In the genomic region with DNA sequence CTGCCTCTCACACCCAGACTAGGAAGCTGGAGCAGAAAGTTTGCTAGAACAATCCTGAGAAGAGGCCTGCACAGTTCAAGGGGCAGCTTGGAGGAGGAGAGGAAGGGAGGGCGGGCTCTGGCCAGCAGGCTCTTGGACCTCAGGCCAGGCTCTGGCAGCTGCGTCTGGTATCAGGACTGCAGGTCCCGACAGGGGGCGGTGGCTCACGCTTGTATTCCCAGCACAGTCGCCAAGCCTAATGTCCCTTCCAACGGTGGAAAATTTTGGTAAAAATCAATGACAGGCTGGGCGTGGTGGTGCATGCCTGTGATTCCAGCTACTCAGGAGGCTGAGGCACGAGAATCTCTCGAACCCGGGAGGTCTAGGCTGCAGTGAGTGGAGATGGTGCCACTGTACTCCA, we compare ENCODE assay signal across 14 cellular contexts. TPM values are rescaled to one million over a fixed set of nuclear protein-coding genes. Genes with fewer than 3 reads are reported as not detected.
DNase-seq lines count a peak whose midpoint lies in the region; ATAC-seq and TF ChIP-seq lines count a peak whose summit lies in the region.
"Not testable (repeated sequence)": the region's sequence is repeated elsewhere in the genome, so short reads cannot be mapped to it uniquely, and the experiment has no call there.
"Had no signal": no experiment of that assay in that cellular context is flagged by ENCODE, and none has a peak within 500 bp of the region (broad histone marks: within the 10 kb centered on the region; RNA-seq: fewer than 3 reads in every experiment).

No MANE protein-coding gene starts in this region.

- not testable (repeated sequence) for H3K36me3 ChIP-seq in GM23248 (ENCODE audit: low read depth); fibroblast of lung (ENCODE audit: control insufficient read depth, insufficient read depth, low read length); left ventricle myocardium inferior; right lobe of liver; upper lobe of left lung

- not testable (repeated sequence) for H3K79me2 ChIP-seq in GM23248 (ENCODE audit: insufficient read depth); fibroblast of lung (ENCODE audit: control insufficient read depth, insufficient read depth, low read length)

- H4K20me1 ChIP-seq in GM23248 (ENCODE audit: insufficient read depth); fibroblast of lung (ENCODE audit: control insufficient read depth, extremely low read depth, insufficient read depth, low read length): not testable (repeated sequence)

- H3K27me3 ChIP-seq in GM23248 (replicated peaks; ENCODE audit: insufficient read depth); fibroblast of lung (ENCODE audit: control insufficient read depth, insufficient read depth, low read length); left ventricle myocardium inferior (ENCODE audit: low read depth); right lobe of liver; upper lobe of left lung: not testable (repeated sequence)

- peak; percentile 58 for DNase-seq in GM23248
- DNase-seq in SW480 (ENCODE audit: low spot score): peak; percentile 69
- DNase-seq in cerebellar nuclear complex (lab: John Stamatoyannopoulos, UW): peak; percentile 49 to 79
- DNase-seq in fibroblast of lung (ENCODE audit: low read depth in 2 of 2): not testable (repeated sequence)
- peak; percentile 39 for DNase-seq in left ventricle myocardium inferior
- peak; percentile 61 to 82 (median 80) for DNase-seq in right lobe of liver
- DNase-seq in posterior vena cava (ENCODE audit: low spot score): peak; percentile 88
- peak in 1 of 2 donors; percentile 48 for DNase-seq in upper lobe of left lung

- 9 to 13% methylated on average over 11 of the region's 11 CpGs for WGBS in GM23248 (ENCODE audit: low coverage in 1 of 2, low lambda C conversion rate in 2 of 2, missing lambda C conversion rate in 2 of 2), 2 experiments
- 0% methylated on average over 1 of the region's 11 CpGs for WGBS in right lobe of liver (ENCODE audit: insufficient coverage, low coverage, low lambda C conversion rate, missing lambda C conversion rate)
- WGBS in upper lobe of left lung, 2 donors: 44 to 47% methylated on average over 10 to 11 of the region's 11 CpGs

- not testable (repeated sequence) for H3K9ac ChIP-seq in GM23248; fibroblast of lung (ENCODE audit: insufficient read depth, low read length)

- in situ Hi-C loops in GM23248 (cut with MboI): not testable (repeated sequence)

- intact Hi-C loops in left ventricle myocardium inferior (cut with micrococcal nuclease); right lobe of liver (cut with DNase I); posterior vena cava (cut with DNase I): not testable (repeated sequence)

- not testable (repeated sequence) for TF ChIP-seq POLR2A in right lobe of liver (IDR thresholded peaks at IDR 0.05); upper lobe of left lung (IDR thresholded peaks at IDR 0.05)

- not testable (repeated sequence) for H3K9me3 ChIP-seq in GM23248 (ENCODE audit: low read depth); fibroblast of lung (ENCODE audit: control insufficient read depth, insufficient read depth, low read depth, low read length); left ventricle myocardium inferior (replicated peaks); right lobe of liver; upper lobe of left lung

- not testable (repeated sequence) for H3F3A ChIP-seq in GM23248 (ENCODE audit: insufficient read depth)

- ATAC-seq in right lobe of liver (peak; percentile 78 to 87 (median 82)), upper lobe of left lung (ENCODE audit: low FRiP score in 2 of 2) (peak; percentile 63 to 66)

- H2AFZ ChIP-seq in GM23248; fibroblast of lung (ENCODE audit: low read length): not testable (repeated sequence)

- not testable (repeated sequence) for H3K4me1 ChIP-seq in GM23248 (ENCODE audit: insufficient read depth); fibroblast of lung (ENCODE audit: control insufficient read depth, extremely low read depth, insufficient read depth, low read length); left ventricle myocardium inferior; upper lobe of left lung
- peaks cover 0 to 21% (median 4%) of the 10 kb centered on the region in 4 donors for H3K4me1 ChIP-seq in right lobe of liver

- not testable (repeated sequence) for TF ChIP-seq EP300 in upper lobe of left lung (IDR thresholded peaks at IDR 0.05)

- peak; percentile 24 to 25 for TF ChIP-seq CTCF in fibroblast of lung (conservative IDR thresholded peaks at IDR 0.05 in 1 of 2, IDR thresholded peaks at IDR 0.05 in 1 of 2; ENCODE audit: low read depth in 1 of 2, low read length in 2 of 2)
- TF ChIP-seq CTCF in left ventricle myocardium inferior (IDR thresholded peaks at IDR 0.05; ENCODE audit: borderline replicate concordance): not testable (repeated sequence)
- TF ChIP-seq CTCF in right lobe of liver (IDR thresholded peaks at IDR 0.05): peak in 3 of 4 donors; percentile 19 to 33 (median 32)
- TF ChIP-seq CTCF in upper lobe of left lung (IDR thresholded peaks at IDR 0.05): peak in 2 of 6 experiments; percentile 7 to 30

- not testable (repeated sequence) for H3K4me2 ChIP-seq in GM23248 (ENCODE audit: unreplicated experiment); fibroblast of lung (ENCODE audit: extremely low read depth, insufficient read depth, low read length)

- H3K4me3 ChIP-seq in GM23248; fibroblast of lung (replicated peaks in 1 of 4; ENCODE audit: control extremely low read depth in 1 of 4, insufficient read depth in 1 of 4, low read depth in 3 of 4, low read length in 4 of 4); left ventricle myocardium inferior; upper lobe of left lung: not testable (repeated sequence)
- peak overlapping the region in 1 of 3 donors; percentile 16 for H3K4me3 ChIP-seq in right lobe of liver

- not testable (repeated sequence) for H3K9me2 ChIP-seq in GM23248 (ENCODE audit: insufficient read depth)

- H3K27ac ChIP-seq in GM23248; fibroblast of lung (ENCODE audit: insufficient read depth, low read length); left ventricle myocardium inferior (replicated peaks); upper lobe of left lung: not testable (repeated sequence)
- H3K27ac ChIP-seq in right lobe of liver: peak overlapping the region in 1 of 3 donors; percentile 64

RNA-seq across cellular contexts. Expression of gene TREH, which starts 0.5 kb away (rescaled TPM):
- not detected in 2 replicates for total RNA-seq in GM23248 (2014; rRNA removed; shearing (Covaris generic))
- polyA plus RNA-seq in GM23248 (2016; fragmentation: Nextera tagmentation; extraction: Ambion mirVana) (0.06 and 0.09 TPM in 2 replicates), fibroblast of lung (not detected in 2 replicates)
- total RNA-seq in fibroblast of lung (not detected in 2 replicates), left ventricle myocardium inferior (not detected), right lobe of liver (1 to 10 TPM in 4 of 6 experiments, not detected in 2; 2.1 to 5.1 (median 2.9) TPM), posterior vena cava (not detected), upper lobe of left lung (1 to 10 TPM in 1 of 6 donors, under 1 TPM in 2, not detected in 3; 0.17 to 1.0 (median 0.89) TPM)
- polyA plus RNA-seq in fibroblast of lung (2012): 0.20 and 0.31 TPM in 2 replicates
- polyA minus RNA-seq in fibroblast of lung (ENCODE audit: low replicate concordance): not detected in 2 replicates
- total RNA-seq: activated CD8-positive, alpha-beta memory T cell treated with anti-CD3 and anti-CD28 coated beads for 36 hours; activated naive CD4-positive, alpha-beta T cell treated with anti-CD3 and anti-CD28 coated beads, Interleukin-2, amount 50 U/mL, for 72 hours; breast epithelium; Daoy; frontal cortex; lung microvascular endothelial cell had no signal
